Comparison of ENCODE assay signal across 1 cellular context in the genomic region with DNA sequence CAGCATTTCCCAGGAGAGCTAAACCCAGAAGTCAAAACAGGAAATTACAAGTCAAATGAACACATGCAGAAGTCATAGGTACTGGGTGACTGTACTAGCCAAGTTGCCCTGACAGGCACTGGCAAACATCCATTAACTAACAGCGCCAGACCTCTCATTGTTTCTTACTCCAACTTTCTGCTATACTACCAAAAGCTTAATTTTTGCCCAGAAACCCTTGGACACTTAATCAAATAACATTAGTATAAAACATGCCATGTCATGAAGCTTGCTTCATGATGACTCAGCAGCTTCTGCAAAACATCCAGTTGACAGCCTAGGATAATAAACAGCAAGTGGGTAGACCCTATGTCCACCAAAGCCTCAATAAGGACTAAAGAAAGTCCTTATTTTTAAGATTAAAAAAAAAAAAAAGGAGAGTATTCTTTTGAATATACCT.
TF ChIP-seq lines count a peak whose summit lies in the region.

No MANE protein-coding gene starts in this region.

TF ChIP-seq in SK-N-SH, 30 proteins besides CTCF, POLR2A, EP300 and RAD21 (continued from another document):
- TF ChIP-seq, protein P1, sequence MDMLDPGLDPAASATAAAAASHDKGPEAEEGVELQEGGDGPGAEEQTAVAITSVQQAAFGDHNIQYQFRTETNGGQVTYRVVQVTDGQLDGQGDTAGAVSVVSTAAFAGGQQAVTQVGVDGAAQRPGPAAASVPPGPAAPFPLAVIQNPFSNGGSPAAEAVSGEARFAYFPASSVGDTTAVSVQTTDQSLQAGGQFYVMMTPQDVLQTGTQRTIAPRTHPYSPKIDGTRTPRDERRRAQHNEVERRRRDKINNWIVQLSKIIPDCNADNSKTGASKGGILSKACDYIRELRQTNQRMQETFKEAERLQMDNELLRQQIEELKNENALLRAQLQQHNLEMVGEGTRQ (IDR thresholded peaks at IDR 0.05; ENCODE audit: borderline replicate concordance, low read depth, low read length), result no peak
- TF ChIP-seq, protein P2, sequence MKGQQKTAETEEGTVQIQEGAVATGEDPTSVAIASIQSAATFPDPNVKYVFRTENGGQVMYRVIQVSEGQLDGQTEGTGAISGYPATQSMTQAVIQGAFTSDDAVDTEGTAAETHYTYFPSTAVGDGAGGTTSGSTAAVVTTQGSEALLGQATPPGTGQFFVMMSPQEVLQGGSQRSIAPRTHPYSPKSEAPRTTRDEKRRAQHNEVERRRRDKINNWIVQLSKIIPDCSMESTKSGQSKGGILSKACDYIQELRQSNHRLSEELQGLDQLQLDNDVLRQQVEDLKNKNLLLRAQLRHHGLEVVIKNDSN (IDR thresholded peaks at IDR 0.05; ENCODE audit: borderline replicate concordance, low read depth), result no peak
- TF ChIP-seq JUND (IDR thresholded peaks at IDR 0.05), result peak; percentile 72
- 0 out of 2 replicates have a peak, but pooled peaks have one; percentile 21 for TF ChIP-seq GABPA (IDR thresholded peaks at IDR 0.05; ENCODE audit: low read depth)
- TF ChIP-seq, protein P3, sequence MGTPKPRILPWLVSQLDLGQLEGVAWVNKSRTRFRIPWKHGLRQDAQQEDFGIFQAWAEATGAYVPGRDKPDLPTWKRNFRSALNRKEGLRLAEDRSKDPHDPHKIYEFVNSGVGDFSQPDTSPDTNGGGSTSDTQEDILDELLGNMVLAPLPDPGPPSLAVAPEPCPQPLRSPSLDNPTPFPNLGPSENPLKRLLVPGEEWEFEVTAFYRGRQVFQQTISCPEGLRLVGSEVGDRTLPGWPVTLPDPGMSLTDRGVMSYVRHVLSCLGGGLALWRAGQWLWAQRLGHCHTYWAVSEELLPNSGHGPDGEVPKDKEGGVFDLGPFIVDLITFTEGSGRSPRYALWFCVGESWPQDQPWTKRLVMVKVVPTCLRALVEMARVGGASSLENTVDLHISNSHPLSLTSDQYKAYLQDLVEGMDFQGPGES (IDR thresholded peaks at IDR 0.05; ENCODE audit: low read depth, low read length), result no peak
- TF ChIP-seq SIN3A (IDR thresholded peaks at IDR 0.05; ENCODE audit: borderline replicate concordance, low read depth, low read length), result peak; percentile 74; the same call in 1 of the 2 replicates
- peak; percentile 46; the same call in 1 of the 2 replicates for TF ChIP-seq FOSL2 (IDR thresholded peaks at IDR 0.05; ENCODE audit: borderline replicate concordance, low read depth)
- no peak for TF ChIP-seq CHD2 (IDR thresholded peaks at IDR 0.05; ENCODE audit: low read length, partially characterized antibody)
- TF ChIP-seq YY1 (IDR thresholded peaks at IDR 0.05; ENCODE audit: low read depth), result no peak
- TF ChIP-seq FOXJ3 (CRISPR knock-in tag; IDR thresholded peaks at IDR 0.05), result no peak
- TF ChIP-seq EZH2phosphoT487 (IDR thresholded peaks at IDR 0.05; ENCODE audit: borderline replicate concordance, low read depth), result no peak
- TF ChIP-seq MEF2A (IDR thresholded peaks at IDR 0.05; ENCODE audit: borderline replicate concordance, low read depth), result no peak
- TF ChIP-seq, protein P4, sequence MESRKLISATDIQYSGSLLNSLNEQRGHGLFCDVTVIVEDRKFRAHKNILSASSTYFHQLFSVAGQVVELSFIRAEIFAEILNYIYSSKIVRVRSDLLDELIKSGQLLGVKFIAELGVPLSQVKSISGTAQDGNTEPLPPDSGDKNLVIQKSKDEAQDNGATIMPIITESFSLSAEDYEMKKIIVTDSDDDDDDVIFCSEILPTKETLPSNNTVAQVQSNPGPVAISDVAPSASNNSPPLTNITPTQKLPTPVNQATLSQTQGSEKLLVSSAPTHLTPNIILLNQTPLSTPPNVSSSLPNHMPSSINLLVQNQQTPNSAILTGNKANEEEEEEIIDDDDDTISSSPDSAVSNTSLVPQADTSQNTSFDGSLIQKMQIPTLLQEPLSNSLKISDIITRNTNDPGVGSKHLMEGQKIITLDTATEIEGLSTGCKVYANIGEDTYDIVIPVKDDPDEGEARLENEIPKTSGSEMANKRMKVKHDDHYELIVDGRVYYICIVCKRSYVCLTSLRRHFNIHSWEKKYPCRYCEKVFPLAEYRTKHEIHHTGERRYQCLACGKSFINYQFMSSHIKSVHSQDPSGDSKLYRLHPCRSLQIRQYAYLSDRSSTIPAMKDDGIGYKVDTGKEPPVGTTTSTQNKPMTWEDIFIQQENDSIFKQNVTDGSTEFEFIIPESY (IDR thresholded peaks at IDR 0.05; ENCODE audit: borderline replicate concordance, low read depth), result peak; percentile 31; the same call in 1 of the 2 replicates
- TF ChIP-seq, protein P5, sequence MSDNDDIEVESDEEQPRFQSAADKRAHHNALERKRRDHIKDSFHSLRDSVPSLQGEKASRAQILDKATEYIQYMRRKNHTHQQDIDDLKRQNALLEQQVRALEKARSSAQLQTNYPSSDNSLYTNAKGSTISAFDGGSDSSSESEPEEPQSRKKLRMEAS (IDR thresholded peaks at IDR 0.05; ENCODE audit: low read depth), result 0 out of 2 replicates have a peak, but pooled peaks have one; percentile 34
- no peak for TF ChIP-seq NRF1 (IDR thresholded peaks at IDR 0.05; ENCODE audit: low read depth, low read length)
- no peak for TF ChIP-seq SMC3 (IDR thresholded peaks at IDR 0.05; ENCODE audit: low read depth, low read length)
- TF ChIP-seq POLR2AphosphoS5 (IDR thresholded peaks at IDR 0.05; ENCODE audit: low read depth, low read length), result peak; percentile 32; the same call in 1 of the 2 replicates
- no peak for TF ChIP-seq TEAD4 (IDR thresholded peaks at IDR 0.05; ENCODE audit: borderline replicate concordance, insufficient read depth)
- TF ChIP-seq ELF1 (IDR thresholded peaks at IDR 0.05), result no peak
- no peak for TF ChIP-seq TAF1 (IDR thresholded peaks at IDR 0.05; ENCODE audit: borderline replicate concordance, low read depth, low read length)
TF ChIP-seq in SK-N-SH: peak in this region for 10.
